Comparison of ENCODE assay signal across 9 cellular contexts in genomic region chr17:45784293-45784582, GRCh38. TPM values are rescaled to one million over a fixed set of nuclear protein-coding genes. Genes with fewer than 3 reads are reported as not detected.
DNase-seq lines count a peak whose midpoint lies in the region; ATAC-seq and TF ChIP-seq lines count a peak whose summit lies in the region.
"Had no signal": no experiment of that assay in that cellular context is flagged by ENCODE, and none has a peak within 500 bp of the region (broad histone marks: within the 10 kb centered on the region; RNA-seq: fewer than 3 reads in every experiment).

Gene CRHR1 (plus strand): TSS chr17:45784320. CDS start chr17:45784545, 225 bp downstream.

- H3K4me1 Mint-ChIP-seq in nephron, result peaks cover 13% of the 10 kb centered on the region

- no peak for TF ChIP-seq CTCF in KMS-11 (conservative IDR thresholded peaks at IDR 0.05; ENCODE audit: low read depth, low read length)
- TF ChIP-seq CTCF in nephron (IDR thresholded peaks at IDR 0.05; ENCODE audit: unreplicated experiment in 3 of 3), result no peak

- H3K9me3 Mint-ChIP-seq in nephron, result no peaks in the 10 kb centered on the region

- H3K27ac ChIP-seq in KMS-11, result no peak within 1 kb of the TSS
- no peak within 1 kb of the TSS for H3K27ac ChIP-seq in ectodermal cell (ENCODE audit: insufficient read depth, low read depth, low read length, poor library complexity, severe bottlenecking)

- H3K9me3 ChIP-seq in ectodermal cell (ENCODE audit: control insufficient read depth, low read length), result no peaks in the 10 kb centered on the region

- H3K9ac ChIP-seq in KMS-11, result no peak within 1 kb of the TSS

- H3K27me3 ChIP-seq in KMS-11 (ENCODE audit: insufficient read depth, low read depth) (peaks cover 53% of the 10 kb centered on the region), ectodermal cell (ENCODE audit: control insufficient read depth, insufficient read depth, low read length, poor library complexity, severe bottlenecking) (peaks cover 69% of the 10 kb centered on the region)

- H3K79me2 ChIP-seq in KMS-11 (ENCODE audit: insufficient read depth, low read depth), result no peaks in the 10 kb centered on the region

- H3K27me3 Mint-ChIP-seq in nephron (ENCODE audit: low read depth), result peaks cover 93% of the 10 kb centered on the region

- intact Hi-C loops in sciatic nerve (cut with DNase I), result no loop called here

- WGBS in ectodermal cell, 2 experiments, result 0% methylated on average over 41 of the region's 41 CpGs

- ATAC-seq in sciatic nerve (no peak), GM21367 (IDR thresholded peaks at IDR 0.05; ENCODE audit: unreplicated experiment) (no peak)

- H3K4me2 ChIP-seq in KMS-11, result peak within 1 kb of the TSS; percentile 97

- peak; percentile 43 for DNase-seq in 8988T
- DNase-seq in sciatic nerve (ENCODE audit: low spot score), result no peak
- DNase-seq in iPS-NIHi7 (ENCODE audit: extremely low spot score), result no peak
- DNase-seq in NCI-H2171 (lab: John Stamatoyannopoulos, UW), result no peak
- DNase-seq: T1000 had no signal

- H3K36me3 ChIP-seq in KMS-11 (ENCODE audit: insufficient read depth) (no peaks in the 10 kb centered on the region), ectodermal cell (ENCODE audit: control insufficient read depth, insufficient read depth, low read length) (no peaks in the 10 kb centered on the region)

- H2AFZ ChIP-seq in KMS-11 (ENCODE audit: low read depth), result peak within 1 kb of the TSS; percentile 79

- no peaks in the 10 kb centered on the region for H3K4me1 ChIP-seq in KMS-11 (ENCODE audit: low read depth, poor library complexity, severe bottlenecking)
- H3K4me1 ChIP-seq in ectodermal cell (ENCODE audit: control insufficient read depth, insufficient read depth, low read length), result peaks cover 2% of the 10 kb centered on the region

- peak within 1 kb of the TSS; percentile 84 to 87 (median 85) for H3K4me3 Mint-ChIP-seq in nephron

- H3K4me3 ChIP-seq in KMS-11 (IDR thresholded peaks at IDR 0.05; ENCODE audit: insufficient read depth, low read depth, low read length) (no peak within 1 kb of the TSS), ectodermal cell (ENCODE audit: insufficient read depth, low read depth, low read length) (peak within 1 kb of the TSS; percentile 48)

- H3K36me3 Mint-ChIP-seq in nephron (ENCODE audit: low read depth), result no peaks in the 10 kb centered on the region

- no peaks in the 10 kb centered on the region for H4K20me1 ChIP-seq in KMS-11 (ENCODE audit: insufficient read depth)

- H3K27ac Mint-ChIP-seq in nephron, result no peak within 1 kb of the TSS

RNA-seq across cellular contexts. Expression of gene CRHR1, which starts in this region (rescaled TPM):
- 1.5 TPM for polyA plus RNA-seq in ectodermal cell (2013, experiment 1 of 4)
- 1.2 TPM for polyA plus RNA-seq in ectodermal cell (2013, experiment 2 of 4)
- 0.85 TPM for polyA plus RNA-seq in ectodermal cell (2013, experiment 3 of 4)
- 1.3 TPM for polyA plus RNA-seq in ectodermal cell (2013, experiment 4 of 4)
- total RNA-seq in sciatic nerve, result 0.36 TPM
